8 cellular contexts compared by ENCODE assay signal in the genomic region with DNA sequence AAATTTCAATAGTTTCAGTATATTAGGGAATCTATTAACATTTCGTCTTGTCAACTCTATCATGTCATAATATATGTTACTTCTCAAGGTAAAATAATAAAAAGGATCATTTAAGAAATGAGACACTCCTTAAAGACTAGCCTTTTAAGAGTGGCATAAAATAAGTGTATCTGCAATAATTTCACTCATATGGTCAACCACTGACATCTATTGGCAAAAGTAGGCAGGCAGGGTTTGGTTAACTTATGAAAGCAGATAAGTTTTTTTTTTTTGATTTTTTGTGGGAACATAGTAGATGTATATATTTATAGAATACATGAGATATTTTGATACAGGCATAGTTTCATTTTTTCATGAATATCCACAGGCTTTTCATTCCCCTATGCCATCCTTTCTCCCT. TPM values are rescaled to one million over a fixed set of nuclear protein-coding genes. Genes with fewer than 3 reads are reported as not detected.
DNase-seq lines count a peak whose midpoint lies in the region; ATAC-seq and TF ChIP-seq lines count a peak whose summit lies in the region.

No MANE protein-coding gene starts in this region.

- H3K4me3 Mint-ChIP-seq in activated naive CD4-positive, alpha-beta T cell treated with anti-CD3 and anti-CD28 coated beads, Interleukin-2, amount 10 ng/mL, durations not matched to agents 7 days and 5 days, result no peak overlapping the region

- DNase-seq in ACHN (peak; percentile 54), HCEC 1CT (peak; percentile 57), PC-9 (no peak), fibroblast of the conjunctiva (ENCODE audit: low read depth) (peak; percentile 35), cortex of kidney (lab: John Stamatoyannopoulos, UW) (no peak), GDM1 (lab: John Stamatoyannopoulos, UW) (no peak)
- no peak for DNase-seq in activated naive CD4-positive, alpha-beta T cell treated with anti-CD3 and anti-CD28 coated beads, Interleukin-2, amount 10 ng/mL, durations not matched to agents 7 days and 5 days

- BruUV-seq in PC-9 (replicated peaks; lab: Mats Ljungman, UMichigan), result no TSS peak

- no peaks in the 10 kb centered on the region for H4K20me1 ChIP-seq in PC-9 (ENCODE audit: insufficient read depth)

- no peaks in the 10 kb centered on the region; the same call in 1 of the 2 replicates for H3K9me3 ChIP-seq in PC-9 (ENCODE audit: insufficient read depth, low read depth)

- H3K9me3 Mint-ChIP-seq in activated naive CD4-positive, alpha-beta T cell treated with anti-CD3 and anti-CD28 coated beads, Interleukin-2, amount 10 ng/mL, durations not matched to agents 7 days and 5 days, result peaks cover 3% of the 10 kb centered on the region

- intact Hi-C loops in PC-9 (cut with micrococcal nuclease; ENCODE audit: unreplicated experiment), result no loop called here

- H3K27me3 Mint-ChIP-seq in activated naive CD4-positive, alpha-beta T cell treated with anti-CD3 and anti-CD28 coated beads, Interleukin-2, amount 10 ng/mL, durations not matched to agents 7 days and 5 days, result no peaks in the 10 kb centered on the region

- no peak overlapping the region for H3K27ac ChIP-seq in PC-9

- H3K4me2 ChIP-seq in PC-9, result no peak overlapping the region

- no peak overlapping the region for H3K4me3 ChIP-seq in PC-9

- no peaks in the 10 kb centered on the region for H3K4me1 ChIP-seq in PC-9 (replicated peaks; ENCODE audit: insufficient read depth)

- H3K27me3 ChIP-seq in PC-9 (ENCODE audit: insufficient read depth, low read depth), result no peaks in the 10 kb centered on the region

- no peak overlapping the region for H2AFZ ChIP-seq in PC-9

- peak; percentile 46 for TF ChIP-seq CTCF in PC-9 (conservative IDR thresholded peaks at IDR 0.05)

- in situ Hi-C loops in ACHN (cut with HindIII; ENCODE audit: low pct_ligation_motif_present, low pct_unique_long_range_greater_than_20kb, low sequenced_read_pairs), result no loop called here

- CTCF ChIA-PET in PC-9 (lab: Charles Lee), result no interaction called here
- CTCF ChIA-PET in activated naive CD4-positive, alpha-beta T cell treated with anti-CD3 and anti-CD28 coated beads, Interleukin-2, amount 10 ng/mL, durations not matched to agents 7 days and 5 days (lab: Charles Lee), result no interaction called here

- no peak overlapping the region for H3K27ac Mint-ChIP-seq in activated naive CD4-positive, alpha-beta T cell treated with anti-CD3 and anti-CD28 coated beads, Interleukin-2, amount 10 ng/mL, durations not matched to agents 7 days and 5 days

- ATAC-seq in GM19397 (IDR thresholded peaks at IDR 0.05; ENCODE audit: unreplicated experiment), result no peak

- POLR2A ChIA-PET in PC-9 (lab: Charles Lee; ENCODE audit: unreplicated experiment), result no interaction called here

- H3K79me2 ChIP-seq in PC-9 (ENCODE audit: low read depth), result no peaks in the 10 kb centered on the region

- H3K4me1 Mint-ChIP-seq in activated naive CD4-positive, alpha-beta T cell treated with anti-CD3 and anti-CD28 coated beads, Interleukin-2, amount 10 ng/mL, durations not matched to agents 7 days and 5 days, result no peaks in the 10 kb centered on the region

- H3F3A ChIP-seq in PC-9 (ENCODE audit: insufficient read depth, low read depth), result no peaks in the 10 kb centered on the region

- no peaks in the 10 kb centered on the region for H3K36me3 Mint-ChIP-seq in activated naive CD4-positive, alpha-beta T cell treated with anti-CD3 and anti-CD28 coated beads, Interleukin-2, amount 10 ng/mL, durations not matched to agents 7 days and 5 days

- no peaks in the 10 kb centered on the region for H3K9me2 ChIP-seq in PC-9 (ENCODE audit: insufficient read depth)

- no peaks in the 10 kb centered on the region for H3K36me3 ChIP-seq in PC-9 (ENCODE audit: low read depth)

RNA-seq across cellular contexts. Expression of a gene that starts 5.5 kb away (rescaled TPM):
- total RNA-seq in PC-9 (2021), result not detected in 2 replicates

Comparison
In these comparisons a context has a peak if more than half of its experiments do, and no peak if none do; other contexts are left out.
1. DNase-seq: peak in ACHN (single experiment), HCEC 1CT (single experiment) and fibroblast of the conjunctiva (single experiment); none in PC-9 (0 of 2), cortex of kidney (single experiment), GDM1 (single experiment) and activated naive CD4-positive, alpha-beta T cell treated with anti-CD3 and anti-CD28 coated beads, Interleukin-2, amount 10 ng/mL, durations not matched to agents 7 days and 5 days (single experiment).